9 cellular contexts compared by ENCODE assay signal in genomic region chr2:43157506-43158232, GRCh38.
DNase-seq lines count a peak whose midpoint lies in the region; ATAC-seq and TF ChIP-seq lines count a peak whose summit lies in the region.
"Had no signal": no experiment of that assay in that cellular context is flagged by ENCODE, and none has a peak within 500 bp of the region (broad histone marks: within the 10 kb centered on the region; RNA-seq: fewer than 3 reads in every experiment).

No MANE protein-coding gene starts in this region.

- TF ChIP-seq POLR2A in vagina (IDR thresholded peaks at IDR 0.05) (no peak), testis (IDR thresholded peaks at IDR 0.05) (no peak)

- H3K27ac ChIP-seq in left ventricle myocardium inferior (replicated peaks), result peak overlapping the region; percentile 83
- peak overlapping the region; percentile 59 for H3K27ac ChIP-seq in muscle layer of colon (ENCODE audit: low read depth, low read length)
- peak overlapping the region; percentile 92 for H3K27ac ChIP-seq in vagina
- H3K27ac ChIP-seq in testis, result no peak overlapping the region
- H3K27ac ChIP-seq: SK-N-MC had no signal

- no peaks in the 10 kb centered on the region for H3K9me3 Mint-ChIP-seq in MCF 10A (ENCODE audit: unreplicated experiment)

- H3K9me3 ChIP-seq in left ventricle myocardium inferior (replicated peaks) (no peaks in the 10 kb centered on the region), muscle layer of colon (ENCODE audit: low read length) (no peaks in the 10 kb centered on the region), vagina (no peaks in the 10 kb centered on the region), testis (no peaks in the 10 kb centered on the region)

- H3K4me1 ChIP-seq in left ventricle myocardium inferior (peaks cover 62% of the 10 kb centered on the region), muscle layer of colon (ENCODE audit: insufficient read depth, low read length) (peaks cover 24% of the 10 kb centered on the region), vagina (peaks cover 55% of the 10 kb centered on the region), testis (peaks cover 10% of the 10 kb centered on the region)

- 87 to 93% methylated on average over 6 to 10 of the region's 14 CpGs for WGBS in testis, 2 donors

- H3K4me3 Mint-ChIP-seq in MCF 10A (ENCODE audit: unreplicated experiment), result peak overlapping the region; percentile 62

- H3K4me3 ChIP-seq in left ventricle myocardium inferior (no peak overlapping the region), muscle layer of colon (ENCODE audit: low read depth in 1 of 2, low read length in 2 of 2) (no peak overlapping the region), vagina (no peak overlapping the region), testis (no peak overlapping the region)
- H3K4me3 ChIP-seq: SK-N-MC had no signal

- POLR2A ChIA-PET in MCF 10A (lab: Yijun Ruan, JAX), result interaction anchor here (0.7 to 4.5 kb wide), 22 partner anchors 10 to 383 kb away, joined by 3 to 60 read pairs (median 4); partner anchors contain the start of gene ZFP36L2

- ATAC-seq in left ventricle myocardium superior (no peak), HG03139 (IDR thresholded peaks at IDR 0.05; ENCODE audit: unreplicated experiment) (no peak)

- DNase-seq in left ventricle myocardium inferior (no peak), left ventricle myocardium superior (no peak), MCF 10A (ENCODE audit: unreplicated experiment) (peak; percentile 72), vagina (ENCODE audit: extremely low spot score in 2 of 2) (no peak), testis (no peak)
- DNase-seq in activated CD8-positive, alpha-beta memory T cell treated with anti-CD3 and anti-CD28 coated beads, Interleukin-2, amount 50 U/mL, for 48 hours, result no peak

- peak overlapping the region; percentile 98 for H3K27ac Mint-ChIP-seq in MCF 10A (ENCODE audit: low read depth, unreplicated experiment)

- H3K36me3 Mint-ChIP-seq in MCF 10A (ENCODE audit: insufficient read depth, unreplicated experiment), result no peaks in the 10 kb centered on the region

- intact Hi-C loops in left ventricle myocardium inferior (cut with micrococcal nuclease), result no loop called here
- intact Hi-C loops in left ventricle myocardium superior (cut with micrococcal nuclease), result no loop called here
- intact Hi-C loops in MCF 10A (cut with micrococcal nuclease), result loop anchor here (1.0 kb wide), 3 partner anchors 27 to 82 kb away; no protein-coding TSS in a partner anchor
- intact Hi-C loops in vagina (cut with DNase I), result no loop called here
- intact Hi-C loops in testis (cut with DNase I; ENCODE audit: low total_unique reads), result no loop called here

- peaks cover 62% of the 10 kb centered on the region for H3K4me1 Mint-ChIP-seq in MCF 10A (ENCODE audit: insufficient read depth, unreplicated experiment)

- no peaks in the 10 kb centered on the region for H3K36me3 ChIP-seq in left ventricle myocardium inferior
- no peaks in the 10 kb centered on the region for H3K36me3 ChIP-seq in muscle layer of colon (ENCODE audit: insufficient read depth, low read length)
- no peaks in the 10 kb centered on the region for H3K36me3 ChIP-seq in vagina
- H3K36me3 ChIP-seq in testis (ENCODE audit: low read depth, missing control alignments), result no peaks in the 10 kb centered on the region

- H3K27me3 ChIP-seq in left ventricle myocardium inferior (ENCODE audit: low read depth) (no peaks in the 10 kb centered on the region), muscle layer of colon (ENCODE audit: control insufficient read depth in 1 of 2, insufficient read depth in 2 of 2, low read length in 2 of 2) (no peaks in the 10 kb centered on the region), vagina (no peaks in the 10 kb centered on the region), testis (no peaks in the 10 kb centered on the region)

- H3K27me3 Mint-ChIP-seq in MCF 10A (ENCODE audit: insufficient read depth, unreplicated experiment), result no peaks in the 10 kb centered on the region

- H3K9ac ChIP-seq in muscle layer of colon (ENCODE audit: low read length), result no peak overlapping the region

- TF ChIP-seq CTCF in left ventricle myocardium inferior (IDR thresholded peaks at IDR 0.05; ENCODE audit: borderline replicate concordance) (no peak), MCF 10A (IDR thresholded peaks at IDR 0.05; ENCODE audit: unreplicated experiment) (no peak), vagina (IDR thresholded peaks at IDR 0.05) (no peak), testis (IDR thresholded peaks at IDR 0.05) (no peak)

- CTCF ChIA-PET in MCF 10A (lab: Yijun Ruan, JAX), result interaction anchor here (0.6 to 1.1 kb wide), 3 partner anchors 23 to 29 kb away, joined by 3 read pairs; no protein-coding TSS in a partner anchor

- no TSS peak for BruUV-seq in MCF 10A (replicated peaks; lab: Mats Ljungman, UMichigan)

Comparison
In these comparisons a context has a peak if more than half of its experiments do, and no peak if none do; other contexts are left out.
1. H3K27ac ChIP-seq: peak in left ventricle myocardium inferior (single experiment), muscle layer of colon (single experiment) and vagina (single experiment); none in testis (0 of 2).